Comparison of ENCODE assay signal across 15 cellular contexts in genomic region chr1:193486671-193487229, GRCh38.
DNase-seq lines count a peak whose midpoint lies in the region; ATAC-seq, FAIRE-seq and TF ChIP-seq lines count a peak whose summit lies in the region.
"Had no signal": no experiment of that assay in that cellular context is flagged by ENCODE, and none has a peak within 500 bp of the region (broad histone marks: within the 10 kb centered on the region; RNA-seq: fewer than 3 reads in every experiment).

No MANE protein-coding gene starts in this region.

- H3K4me3 Mint-ChIP-seq in T-helper 2 cell treated with Interferon-gamma antibody and Interleukin-4, amounts not matched to agents 5 μg/mL and 100 μg/mL, for 36 hours = peak overlapping the region; percentile 6
- H3K4me3 Mint-ChIP-seq in activated T-helper 17 cell treated with anti-CD3 and anti-CD28 coated beads, Interleukin-2, amount 50 U/mL, for 72 hours = peak overlapping the region; percentile 55

- in situ Hi-C loops in gastrocnemius medialis (cut with MboI; ENCODE audit: low sequenced_read_pairs in 4 of 4) = no loop called here

- H3K27ac Mint-ChIP-seq in T-helper 2 cell treated with Interferon-gamma antibody and Interleukin-4, amounts not matched to agents 5 μg/mL and 100 μg/mL, for 36 hours = peak overlapping the region; percentile 51
- peak overlapping the region; percentile 61 for H3K27ac Mint-ChIP-seq in activated T-helper 17 cell treated with anti-CD3 and anti-CD28 coated beads, Interleukin-2, amount 50 U/mL, for 72 hours

- H3K36me3 ChIP-seq in right lobe of liver (no peaks in the 10 kb centered on the region), gastrocnemius medialis (no peaks in the 10 kb centered on the region)
- H3K36me3 ChIP-seq: thoracic aorta had no signal

- DNase-seq in T-helper 2 cell treated with Interferon-gamma antibody and Interleukin-4, amounts not matched to agents 5 μg/mL and 100 μg/mL, for 36 hours (ENCODE audit: low spot score) = no peak
- DNase-seq in T-helper 2 cell (no peak), H54 (ENCODE audit: insufficient read length, low spot score) (no peak), right lobe of liver (no peak), NCI-H82 treated with DMSO at 0.1 percent for 48 hours (lab: John Stamatoyannopoulos, UW; ENCODE audit: unreplicated experiment) (no peak), COLO829 (ENCODE audit: low spot score) (no peak), gastrocnemius medialis (no peak)
- DNase-seq: amniotic stem cell, NCI-H1417 treated with DMSO at 0.1 percent for 48 hours, NCI-H69 had no signal

- WGBS in right lobe of liver (ENCODE audit: insufficient coverage, low coverage, low lambda C conversion rate, missing lambda C conversion rate) = 31% methylated on average over 1 of the region's 1 CpG

- H3K4me3 ChIP-seq in right lobe of liver (no peak overlapping the region), gastrocnemius medialis (no peak overlapping the region)
- H3K4me3 ChIP-seq: GM12878, thoracic aorta had no signal

- no peak for TF ChIP-seq CTCF in right lobe of liver (IDR thresholded peaks at IDR 0.05)
- no peak for TF ChIP-seq CTCF in gastrocnemius medialis (IDR thresholded peaks at IDR 0.05 in 4 of 5, conservative IDR thresholded peaks at IDR 0.05 in 1 of 5)

- ATAC-seq in activated T-helper 17 cell treated with anti-CD3 and anti-CD28 coated beads, Interleukin-2, amount 50 U/mL, for 72 hours (replicated peaks) = peak; percentile 73
- ATAC-seq in right lobe of liver (peak; percentile 16 to 61 (median 34)), gastrocnemius medialis (no peak)
- ATAC-seq: GM12878 had no signal

- no peaks in the 10 kb centered on the region for H3K27me3 Mint-ChIP-seq in T-helper 2 cell treated with Interferon-gamma antibody and Interleukin-4, amounts not matched to agents 5 μg/mL and 100 μg/mL, for 36 hours (ENCODE audit: low read depth)
- H3K27me3 Mint-ChIP-seq in activated T-helper 17 cell treated with anti-CD3 and anti-CD28 coated beads, Interleukin-2, amount 50 U/mL, for 72 hours = no peaks in the 10 kb centered on the region

- no peaks in the 10 kb centered on the region for H3K4me1 ChIP-seq in right lobe of liver
- H3K4me1 ChIP-seq in gastrocnemius medialis = no peaks in the 10 kb centered on the region

- no peak overlapping the region for H3K27ac ChIP-seq in right lobe of liver
- H3K27ac ChIP-seq in gastrocnemius medialis = no peak overlapping the region
- H3K27ac ChIP-seq: 22Rv1, thoracic aorta had no signal

- intact Hi-C loops in right lobe of liver (cut with DNase I) (no loop called here), gastrocnemius medialis (cut with DNase I; ENCODE audit: low total_unique reads) (no loop called here)

- H3K9me3 Mint-ChIP-seq in T-helper 2 cell treated with Interferon-gamma antibody and Interleukin-4, amounts not matched to agents 5 μg/mL and 100 μg/mL, for 36 hours = peaks cover 64% of the 10 kb centered on the region
- H3K9me3 Mint-ChIP-seq in activated T-helper 17 cell treated with anti-CD3 and anti-CD28 coated beads, Interleukin-2, amount 50 U/mL, for 72 hours = peaks cover 15% of the 10 kb centered on the region

- H3K9me3 ChIP-seq in right lobe of liver (no peaks in the 10 kb centered on the region), gastrocnemius medialis (no peaks in the 10 kb centered on the region)
- H3K9me3 ChIP-seq: thoracic aorta had no signal

- peak; percentile 60 for FAIRE-seq in H54 (lab: Jason Lieb, UNC)
- FAIRE-seq: endometrium, GM12878 had no signal

- H3K27me3 ChIP-seq in right lobe of liver (no peaks in the 10 kb centered on the region), gastrocnemius medialis (no peaks in the 10 kb centered on the region)

- peaks cover 22% of the 10 kb centered on the region for H3K4me1 Mint-ChIP-seq in T-helper 2 cell treated with Interferon-gamma antibody and Interleukin-4, amounts not matched to agents 5 μg/mL and 100 μg/mL, for 36 hours (ENCODE audit: low read depth)
- peaks cover 35% of the 10 kb centered on the region for H3K4me1 Mint-ChIP-seq in activated T-helper 17 cell treated with anti-CD3 and anti-CD28 coated beads, Interleukin-2, amount 50 U/mL, for 72 hours

- TF ChIP-seq POLR2A in H54 (IDR thresholded peaks at IDR 0.05; ENCODE audit: low read depth, low read length) (no peak), right lobe of liver (IDR thresholded peaks at IDR 0.05) (no peak), gastrocnemius medialis (IDR thresholded peaks at IDR 0.05) (no peak)

- H3K36me3 Mint-ChIP-seq in T-helper 2 cell treated with Interferon-gamma antibody and Interleukin-4, amounts not matched to agents 5 μg/mL and 100 μg/mL, for 36 hours (ENCODE audit: low read depth) = peaks cover 59% of the 10 kb centered on the region
- H3K36me3 Mint-ChIP-seq in activated T-helper 17 cell treated with anti-CD3 and anti-CD28 coated beads, Interleukin-2, amount 50 U/mL, for 72 hours (ENCODE audit: low read depth) = peaks cover 18% of the 10 kb centered on the region

Comparison
In these comparisons a context has a peak if more than half of its experiments do, and no peak if none do; other contexts are left out.
1. ATAC-seq: peak in activated T-helper 17 cell treated with anti-CD3 and anti-CD28 coated beads, Interleukin-2, amount 50 U/mL, for 72 hours (single experiment) and right lobe of liver (4 of 4); none in gastrocnemius medialis (0 of 2).